11 cellular contexts compared by ENCODE assay signal in genomic region chr4:168509786-168510185, GRCh38.
A peak's percentile ranks its signal among the peaks of the same experiment; 100 is the strongest.
DNase-seq lines count a peak whose midpoint lies in the region; ATAC-seq lines count a peak whose summit lies in the region.
"Had no signal": no experiment of that assay in that cellular context is flagged by ENCODE, and none has a peak within 500 bp of the region (broad histone marks: within the 10 kb centered on the region; RNA-seq: fewer than 3 reads in every experiment).

No MANE protein-coding gene starts in this region.

- ATAC-seq in GM21515 (IDR thresholded peaks at IDR 0.05; ENCODE audit: unreplicated experiment), result no peak

- DNase-seq in DMS 273 (lab: John Stamatoyannopoulos, UW; ENCODE audit: unreplicated experiment) (peak; percentile 19), DMS 273 treated with DMSO at 0.1 percent for 48 hours (lab: John Stamatoyannopoulos, UW) (no peak), T-helper 1 cell (peak in 3 of 5 donors; percentile 11 to 70 (median 14)), NCI-H446 (lab: John Stamatoyannopoulos, UW) (no peak), Ammon's horn (ENCODE audit: low spot score) (no peak)
- DNase-seq in effector CD4-positive, alpha-beta T cell, result peak; percentile 6
- peak; percentile 16 to 34 for DNase-seq in stimulated activated CD4-positive, alpha-beta T cell treated with anti-CD3 and anti-CD28 coated beads, Interleukin-2, amount 100 ng/mL, for 24 hours
- DNase-seq: colonic mucosa, immature natural killer cell, NCI-H526 treated with DMSO at 0.1 percent for 48 hours had no signal

Comparison
In these comparisons a context has a peak if more than half of its experiments do, and no peak if none do; other contexts are left out.
1. DNase-seq: peak in DMS 273 (single experiment), T-helper 1 cell (3 of 5), effector CD4-positive, alpha-beta T cell (single experiment) and stimulated activated CD4-positive, alpha-beta T cell treated with anti-CD3 and anti-CD28 coated beads, Interleukin-2, amount 100 ng/mL, for 24 hours (2 of 2); none in DMS 273 treated with DMSO at 0.1 percent for 48 hours (single experiment), NCI-H446 (0 of 2) and Ammon's horn (single experiment).